Comparison of ENCODE assay signal across 19 cellular contexts in genomic region chr2:102480273-102480672, GRCh38. TPM values are rescaled to one million over a fixed set of nuclear protein-coding genes. Genes with fewer than 3 reads are reported as not detected.
DNase-seq lines count a peak whose midpoint lies in the region; ATAC-seq and TF ChIP-seq lines count a peak whose summit lies in the region.
"Had no signal": no experiment of that assay in that cellular context is flagged by ENCODE, and none has a peak within 500 bp of the region (broad histone marks: within the 10 kb centered on the region; RNA-seq: fewer than 3 reads in every experiment).

No MANE protein-coding gene starts in this region.

- H3K4me3 ChIP-seq in OCI-LY3 (ENCODE audit: low read length) (no peak overlapping the region), spleen (no peak overlapping the region)
- H3K4me3 ChIP-seq: A549, HAP-1 had no signal

- intact Hi-C loops in spleen (cut with DNase I; ENCODE audit: low total_unique reads): no loop called here

- no peak for TF ChIP-seq POLR2A in spleen (IDR thresholded peaks at IDR 0.05)

- H3K79me2 ChIP-seq in OCI-LY3 (ENCODE audit: low read length): no peaks in the 10 kb centered on the region

- H3K4me2 ChIP-seq in OCI-LY3 (ENCODE audit: low read length): peak overlapping the region; percentile 8; the same call in 1 of the 2 replicates
- H3K4me2 ChIP-seq: A549 had no signal

- H3K36me3 ChIP-seq in OCI-LY3 (replicated peaks; ENCODE audit: low read depth, low read length) (no peaks in the 10 kb centered on the region), spleen (no peaks in the 10 kb centered on the region)
- H3K36me3 ChIP-seq: HAP-1 had no signal

- H3K4me1 ChIP-seq in OCI-LY3 (ENCODE audit: low read length): peaks cover 20% of the 10 kb centered on the region
- no peaks in the 10 kb centered on the region for H3K4me1 ChIP-seq in spleen
- H3K4me1 ChIP-seq: A549, HAP-1 had no signal

- H3K9ac ChIP-seq in OCI-LY3 (ENCODE audit: low read length): no peak overlapping the region

- no peak for DNase-seq in activated T-cell treated with anti-CD3 and anti-CD28 coated beads, Interleukin-2, amount 50 U/mL, for 24 hours
- DNase-seq in activated T-cell treated with anti-CD3 and anti-CD28 coated beads, Interleukin-2, amount 50 U/mL, for 4 hours: no peak
- peak; percentile 13 for DNase-seq in HS-5 (ENCODE audit: low read depth)
- DNase-seq in spleen: no peak
- DNase-seq in dedifferentiated amniotic fluid mesenchymal stem cell (ENCODE audit: extremely low spot score): no peak
- DNase-seq: CD8-positive, alpha-beta T cell; COR-L47; DMS153; DMS79 treated with DMSO at 0.1 percent for 48 hours; GDM1 had no signal

- peak overlapping the region; percentile 6 for H3K27ac Mint-ChIP-seq in activated T-cell treated with anti-CD3 and anti-CD28 coated beads, Interleukin-2, amount 50 U/mL, for 24 hours
- H3K27ac Mint-ChIP-seq: CD14-positive monocyte; CD8-positive, alpha-beta T cell had no signal

- H4K20me1 ChIP-seq in OCI-LY3 (ENCODE audit: insufficient read depth, low read length): no peaks in the 10 kb centered on the region

- H3K27me3 Mint-ChIP-seq in activated T-cell treated with anti-CD3 and anti-CD28 coated beads, Interleukin-2, amount 50 U/mL, for 24 hours: peaks cover 24% of the 10 kb centered on the region
- peaks cover 8% of the 10 kb centered on the region for H3K27me3 Mint-ChIP-seq in activated T-cell treated with anti-CD3 and anti-CD28 coated beads, Interleukin-2, amount 50 U/mL, for 4 hours (ENCODE audit: low read depth)

- no peak for TF ChIP-seq CTCF in OCI-LY3 (IDR thresholded peaks at IDR 0.05; ENCODE audit: low read depth, low read length)
- TF ChIP-seq CTCF in spleen (IDR thresholded peaks at IDR 0.05 in 8 of 11, conservative IDR thresholded peaks at IDR 0.05 in 3 of 11): no peak

- ATAC-seq in activated T-cell treated with anti-CD3 and anti-CD28 coated beads, Interleukin-2, amount 50 U/mL, for 4 hours: no peak
- ATAC-seq in GM21717 (IDR thresholded peaks at IDR 0.05; ENCODE audit: unreplicated experiment): no peak
- ATAC-seq: A549; CD8-positive, alpha-beta T cell; HepG2 had no signal

- no peak overlapping the region for H2AFZ ChIP-seq in OCI-LY3 (ENCODE audit: low read depth, low read length)

- peaks cover 9% of the 10 kb centered on the region for H3K4me1 Mint-ChIP-seq in activated T-cell treated with anti-CD3 and anti-CD28 coated beads, Interleukin-2, amount 50 U/mL, for 24 hours (ENCODE audit: low read depth)
- no peaks in the 10 kb centered on the region for H3K4me1 Mint-ChIP-seq in activated T-cell treated with anti-CD3 and anti-CD28 coated beads, Interleukin-2, amount 50 U/mL, for 4 hours (ENCODE audit: low read depth)
- H3K4me1 Mint-ChIP-seq: CD14-positive monocyte had no signal

- no peaks in the 10 kb centered on the region for H3K9me3 ChIP-seq in OCI-LY3 (ENCODE audit: insufficient read depth, low read length)
- H3K9me3 ChIP-seq in spleen: no peaks in the 10 kb centered on the region
- H3K9me3 ChIP-seq: A549, HAP-1 had no signal

- no peaks in the 10 kb centered on the region for H3K27me3 ChIP-seq in OCI-LY3 (ENCODE audit: low read depth, low read length)
- H3K27me3 ChIP-seq in spleen (replicated peaks in 1 of 7): peaks cover 0 to 19% (median 0%) of the 10 kb centered on the region in 7 donors

- WGBS in spleen, 5 donors: 50 to 81% (median 56%) methylated on average over 5 of the region's 5 CpGs

- H3K27ac ChIP-seq in OCI-LY3 (ENCODE audit: low read length): no peak overlapping the region
- H3K27ac ChIP-seq in spleen: peak overlapping the region in 5 of 8 donors; percentile 24 to 71 (median 70)
- H3K27ac ChIP-seq: A549 had no signal

- H3K4me3 Mint-ChIP-seq in activated T-cell treated with anti-CD3 and anti-CD28 coated beads, Interleukin-2, amount 50 U/mL, for 24 hours: no peak overlapping the region
- H3K4me3 Mint-ChIP-seq in activated T-cell treated with anti-CD3 and anti-CD28 coated beads, Interleukin-2, amount 50 U/mL, for 4 hours: no peak overlapping the region
- H3K4me3 Mint-ChIP-seq: CD14-positive monocyte; CD8-positive, alpha-beta T cell had no signal

- H3K36me3 Mint-ChIP-seq in activated T-cell treated with anti-CD3 and anti-CD28 coated beads, Interleukin-2, amount 50 U/mL, for 24 hours (ENCODE audit: low read depth): no peaks in the 10 kb centered on the region
- no peaks in the 10 kb centered on the region for H3K36me3 Mint-ChIP-seq in activated T-cell treated with anti-CD3 and anti-CD28 coated beads, Interleukin-2, amount 50 U/mL, for 4 hours (ENCODE audit: insufficient read depth)
- H3K36me3 Mint-ChIP-seq: CD14-positive monocyte; CD8-positive, alpha-beta T cell had no signal

- no peaks in the 10 kb centered on the region for H3K9me3 Mint-ChIP-seq in activated T-cell treated with anti-CD3 and anti-CD28 coated beads, Interleukin-2, amount 50 U/mL, for 24 hours
- no peaks in the 10 kb centered on the region for H3K9me3 Mint-ChIP-seq in activated T-cell treated with anti-CD3 and anti-CD28 coated beads, Interleukin-2, amount 50 U/mL, for 4 hours
- H3K9me3 Mint-ChIP-seq: CD8-positive, alpha-beta T cell had no signal

RNA-seq across cellular contexts. Expression of gene SLC9A4, which starts 7.2 kb away (rescaled TPM):
- under 1 TPM in 1 of 3 donors, not detected in 2; 0.05 TPM for total RNA-seq in activated T-cell treated with anti-CD3 and anti-CD28 coated beads, Interleukin-2, amount 50 U/mL, for 4 hours
- under 1 TPM in 1 of 7 donors, not detected in 6; 0.10 TPM for total RNA-seq in spleen
- not detected for polyA plus RNA-seq in spleen
- total RNA-seq: CD8-positive, alpha-beta T cell; H1; HepG2 had no signal
- polyA plus RNA-seq: A549, AG04450, BJ, CD14-positive monocyte, H1, HepG2 had no signal

RNA-seq across cellular contexts. Expression of gene IL18RAP, which starts 57.3 kb away (rescaled TPM):
- 1 to 10 TPM; 5.2 to 9.6 (median 8.3) TPM for total RNA-seq in activated T-cell treated with anti-CD3 and anti-CD28 coated beads, Interleukin-2, amount 50 U/mL, for 4 hours
- total RNA-seq in spleen: 100 to 1,000 TPM in 2 of 7 donors, 10 to 100 TPM in 5; 15.5 to 145 (median 35.4) TPM
- 1 to 10 TPM; 1.5 to 8.0 (median 4.8) TPM for polyA plus RNA-seq in spleen
- total RNA-seq: H1, HepG2 had no signal
- polyA plus RNA-seq: BJ, CD14-positive monocyte, H1 had no signal
